ENCODE assay signal across 9 cellular contexts in the genomic region with DNA sequence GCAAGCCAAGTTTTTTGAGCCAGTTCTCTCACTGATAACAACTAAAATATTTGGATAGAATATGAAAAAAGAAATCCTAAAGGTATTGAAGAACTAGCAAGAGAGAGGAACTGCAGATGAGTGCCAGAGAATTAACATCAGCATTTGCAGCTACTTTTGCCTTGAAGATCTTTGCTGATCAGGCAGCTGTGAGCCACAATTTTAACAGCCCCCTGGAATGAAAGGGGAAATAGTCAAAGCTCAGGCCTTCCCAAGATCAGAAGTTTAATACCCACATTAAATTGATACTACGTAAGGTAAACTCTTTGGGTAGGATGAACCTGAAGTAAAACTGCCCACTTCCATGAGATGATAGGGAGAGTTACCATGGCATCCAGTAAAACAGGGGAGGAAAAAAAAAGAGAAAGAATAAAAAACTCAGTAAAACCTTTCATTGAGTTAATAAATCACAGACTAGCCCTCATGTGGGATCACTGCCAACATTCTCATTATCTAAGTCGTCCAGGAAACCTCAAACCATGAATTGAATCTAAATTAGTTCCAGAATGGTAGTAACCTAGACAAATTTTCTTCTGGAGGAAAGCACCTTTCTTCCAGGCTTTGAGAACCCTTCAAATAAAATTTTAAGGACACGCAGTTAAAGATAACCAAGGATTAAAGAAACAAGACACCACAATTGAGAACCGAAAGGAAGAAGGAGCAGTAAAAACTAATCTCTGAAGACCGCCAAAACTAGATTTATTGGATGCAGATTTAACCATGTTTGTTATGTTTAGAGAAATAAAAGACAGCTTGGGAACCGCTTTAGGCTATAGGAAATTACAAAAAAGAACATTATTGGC. TPM values are rescaled to one million over a fixed set of nuclear protein-coding genes. Genes with fewer than 3 reads are reported as not detected.
DNase-seq lines count a peak whose midpoint lies in the region; ATAC-seq and TF ChIP-seq lines count a peak whose summit lies in the region.
"Had no signal": no experiment of that assay in that cellular context is flagged by ENCODE, and none has a peak within 500 bp of the region (broad histone marks: within the 10 kb centered on the region; RNA-seq: fewer than 3 reads in every experiment).

No MANE protein-coding gene starts in this region.

- H3K4me3 ChIP-seq in epithelial cell of proximal tubule (ENCODE audit: low read depth, low read length), result no peak overlapping the region

- H3K27ac Mint-ChIP-seq in stimulated activated memory B cell treated with anti-CD40 and anti-IgM and Interleukin-4, amounts not matched to agents 10 μg/mL and 1 μg/mL and 100 μg/mL, for 72 hours, result no peak overlapping the region
- no peak overlapping the region for H3K27ac Mint-ChIP-seq in effector memory CD8-positive, alpha-beta T cell

- H3K4me1 Mint-ChIP-seq in stimulated activated memory B cell treated with anti-CD40 and anti-IgM and Interleukin-4, amounts not matched to agents 10 μg/mL and 1 μg/mL and 100 μg/mL, for 72 hours, result no peaks in the 10 kb centered on the region
- H3K4me1 Mint-ChIP-seq in effector memory CD8-positive, alpha-beta T cell (ENCODE audit: low read depth in 2 of 2), result no peaks in the 10 kb centered on the region

- H3K9me3 Mint-ChIP-seq in stimulated activated memory B cell treated with anti-CD40 and anti-IgM and Interleukin-4, amounts not matched to agents 10 μg/mL and 1 μg/mL and 100 μg/mL, for 72 hours, result no peaks in the 10 kb centered on the region
- no peaks in the 10 kb centered on the region for H3K9me3 Mint-ChIP-seq in effector memory CD8-positive, alpha-beta T cell

- no peaks in the 10 kb centered on the region for H3K27me3 Mint-ChIP-seq in stimulated activated memory B cell treated with anti-CD40 and anti-IgM and Interleukin-4, amounts not matched to agents 10 μg/mL and 1 μg/mL and 100 μg/mL, for 72 hours
- H3K27me3 Mint-ChIP-seq in effector memory CD8-positive, alpha-beta T cell, result no peaks in the 10 kb centered on the region

- in situ Hi-C loops in G401 (cut with HindIII; ENCODE audit: low sequenced_read_pairs), result no loop called here

- peak; percentile 12 for DNase-seq in G401 (ENCODE audit: low spot score)
- peak; percentile 70 for DNase-seq in NCI-H2227 (lab: John Stamatoyannopoulos, UW; ENCODE audit: unreplicated experiment)
- DNase-seq in epithelial cell of proximal tubule (ENCODE audit: low read depth), result peak; percentile 75
- DNase-seq in pulmonary artery endothelial cell (ENCODE audit: low read depth, low spot score), result peak; percentile 2
- no peak for DNase-seq in effector memory CD8-positive, alpha-beta T cell
- DNase-seq: activated CD4-positive, alpha-beta T cell treated with anti-CD3 and anti-CD28 coated beads for 48 hours had no signal

- ATAC-seq in stimulated activated memory B cell treated with anti-CD40 and anti-IgM and Interleukin-4, amounts not matched to agents 10 μg/mL and 1 μg/mL and 100 μg/mL, for 72 hours, result no peak
- ATAC-seq in HG03108 (IDR thresholded peaks at IDR 0.05; ENCODE audit: unreplicated experiment) (no peak), HG02981 (IDR thresholded peaks at IDR 0.05; ENCODE audit: unreplicated experiment) (no peak)
- no peak for ATAC-seq in effector memory CD8-positive, alpha-beta T cell (replicated peaks)

- no peak for TF ChIP-seq CTCF in epithelial cell of proximal tubule (conservative IDR thresholded peaks at IDR 0.05; ENCODE audit: low read depth, low read length)

- peaks cover 17% of the 10 kb centered on the region for H3K36me3 Mint-ChIP-seq in stimulated activated memory B cell treated with anti-CD40 and anti-IgM and Interleukin-4, amounts not matched to agents 10 μg/mL and 1 μg/mL and 100 μg/mL, for 72 hours
- peaks cover 5% of the 10 kb centered on the region for H3K36me3 Mint-ChIP-seq in effector memory CD8-positive, alpha-beta T cell (ENCODE audit: insufficient read depth)

- no peak overlapping the region for H3K4me3 Mint-ChIP-seq in stimulated activated memory B cell treated with anti-CD40 and anti-IgM and Interleukin-4, amounts not matched to agents 10 μg/mL and 1 μg/mL and 100 μg/mL, for 72 hours
- no peak overlapping the region for H3K4me3 Mint-ChIP-seq in effector memory CD8-positive, alpha-beta T cell

RNA-seq across cellular contexts. Expression of gene SCP2, which starts 28.3 kb away (rescaled TPM):
- 47.9 and 50.9 TPM in 2 replicates for total RNA-seq in G401 (2014; rRNA removed; shearing (Covaris generic))
- total RNA-seq in epithelial cell of proximal tubule (68.7 and 110 TPM in 2 replicates), pulmonary artery endothelial cell (130 and 137 TPM in 2 replicates)

RNA-seq across cellular contexts. Expression of gene ECHDC2, which starts 33.8 kb away (rescaled TPM):
- total RNA-seq in G401 (2014; rRNA removed; shearing (Covaris generic)), result 0.37 TPM in 1 of 2 replicates, not detected in the other
- total RNA-seq in epithelial cell of proximal tubule (23.2 and 47.7 TPM in 2 replicates), pulmonary artery endothelial cell (11.2 and 19.4 TPM in 2 replicates)

Comparison
In these comparisons a context has a peak if more than half of its experiments do, and no peak if none do; other contexts are left out.
1. DNase-seq: peak in G401 (single experiment), NCI-H2227 (single experiment), epithelial cell of proximal tubule (single experiment) and pulmonary artery endothelial cell (single experiment); none in effector memory CD8-positive, alpha-beta T cell (0 of 3).